In genomic region chr9:114621561-114621960, GRCh38 we compare ENCODE assay signal across 13 cellular contexts. TPM values are rescaled to one million over a fixed set of nuclear protein-coding genes. Genes with fewer than 3 reads are reported as not detected.
DNase-seq lines count a peak whose midpoint lies in the region; ATAC-seq, FAIRE-seq and TF ChIP-seq lines count a peak whose summit lies in the region.
"Had no signal": no experiment of that assay in that cellular context is flagged by ENCODE, and none has a peak within 500 bp of the region (broad histone marks: within the 10 kb centered on the region; RNA-seq: fewer than 3 reads in every experiment).

No MANE protein-coding gene starts in this region.

- ATAC-seq in A549 (peak in 1 of 2 experiments; percentile 26; a peak in 2 of 6 replicates), GM19395 (IDR thresholded peaks at IDR 0.05; ENCODE audit: unreplicated experiment) (no peak)
- ATAC-seq: Panc1 had no signal

- no peak overlapping the region for H3K4me3 ChIP-seq in A549
- no peak overlapping the region for H3K4me3 ChIP-seq in AG04450 (ENCODE audit: low read depth, low read length)
- no peak overlapping the region for H3K4me3 ChIP-seq in mesodermal cell (ENCODE audit: extremely low read depth, insufficient read depth, low read length, poor library complexity, severe bottlenecking)
- H3K4me3 ChIP-seq: BLaER1 treated with 17β-estradiol and CSF1 and Interleukin-3, amounts not matched to agents 10 nM and 100 nM had no signal

- TF ChIP-seq EP300 in A549 (IDR thresholded peaks at IDR 0.05): no peak

- no peaks in the 10 kb centered on the region for H3K27me3 ChIP-seq in AG04450 (ENCODE audit: control insufficient read depth, insufficient read depth, low read length)
- H3K27me3 ChIP-seq: BLaER1 treated with 17β-estradiol and CSF1 and Interleukin-3, amounts not matched to agents 10 nM and 100 nM had no signal

- 0 out of 3 replicates have a peak overlapping the region, but pooled peaks have one; percentile 22 for H3K4me2 ChIP-seq in A549
- H3K4me2 ChIP-seq: BLaER1 treated with 17β-estradiol and CSF1 and Interleukin-3, amounts not matched to agents 10 nM and 100 nM had no signal

- H3K4me1 ChIP-seq in A549 (peaks cover 21% of the 10 kb centered on the region), mesodermal cell (ENCODE audit: control insufficient read depth, insufficient read depth, low read length, poor library complexity, severe bottlenecking) (peaks cover 8% of the 10 kb centered on the region)

- H3K9me3 ChIP-seq in A549 (no peaks in the 10 kb centered on the region), AG04450 (ENCODE audit: control insufficient read depth, insufficient read depth, low read length) (no peaks in the 10 kb centered on the region), mesodermal cell (ENCODE audit: control insufficient read depth, low read length) (no peaks in the 10 kb centered on the region)
- H3K9me3 ChIP-seq: BLaER1 treated with 17β-estradiol and CSF1 and Interleukin-3, amounts not matched to agents 10 nM and 100 nM had no signal

- WGBS in A549 (ENCODE audit: missing lambda C conversion rate): 89% methylated on average over 7 of the region's 7 CpGs
- WGBS in mesodermal cell (ENCODE audit: insufficient coverage in 2 of 2), 2 experiments: 90 to 98% methylated on average over 7 of the region's 7 CpGs

- POLR2A ChIA-PET in A549 (lab: Yijun Ruan, JAX) (interaction anchor here (1.2 kb wide), 1 partner anchor 11 kb away, joined by 3 read pairs; the partner anchor contains the start of gene TMEM268), AG04450 (lab: Yijun Ruan, JAX) (no interaction called here)

- TF ChIP-seq RAD21 in A549 (conservative IDR thresholded peaks at IDR 0.05 in 1 of 2, IDR thresholded peaks at IDR 0.05 in 1 of 2): no peak

- H3K36me3 ChIP-seq in mesodermal cell (ENCODE audit: control insufficient read depth, insufficient read depth, low read length): no peaks in the 10 kb centered on the region

- FAIRE-seq in A549 (lab: Jason Lieb, UNC): no peak
- FAIRE-seq: H1 had no signal

- peak overlapping the region in 1 of 2 experiments; percentile 11; a peak in 1 of 6 replicates for H3K27ac ChIP-seq in A549
- H3K27ac ChIP-seq in AG04450 (ENCODE audit: low read depth, low read length): peak overlapping the region; percentile 11
- peak overlapping the region; percentile 99 for H3K27ac ChIP-seq in VCaP
- peak overlapping the region; percentile 60 for H3K27ac ChIP-seq in mesodermal cell (ENCODE audit: low read depth, low read length, severe bottlenecking)
- H3K27ac ChIP-seq: BLaER1 treated with 17β-estradiol and CSF1 and Interleukin-3, amounts not matched to agents 10 nM and 100 nM had no signal

- no peak for TF ChIP-seq POLR2A in A549 (IDR thresholded peaks at IDR 0.05; ENCODE audit: low read length)

- TF ChIP-seq CTCF in A549 (IDR thresholded peaks at IDR 0.05) (no peak), AG04450 (IDR thresholded peaks at IDR 0.05; ENCODE audit: low read depth, low read length) (no peak), VCaP (conservative IDR thresholded peaks at IDR 0.05) (no peak)

- DNase-seq in A549 (ENCODE audit: low read depth in 1 of 2, low spot score in 1 of 2): no peak
- no peak for DNase-seq in AG04450 (ENCODE audit: low read depth, low spot score)
- DNase-seq in NCI-H1930 (lab: John Stamatoyannopoulos, UW): no peak
- no peak for DNase-seq in amygdala (lab: John Stamatoyannopoulos, UW)
- no peak for DNase-seq in iPS-NIHi11 (ENCODE audit: low spot score)
- DNase-seq: NCI-H510A, SHP77 had no signal

- CTCF ChIA-PET in A549 (lab: Yijun Ruan, JAX): interaction anchor here (3.2 to 5.5 kb wide), 2 partner anchors 32 to 216 kb away, joined by 16 to 27 read pairs; no protein-coding TSS in a partner anchor
- CTCF ChIA-PET in AG04450 (lab: Charles Lee): interaction anchor here (0.6 to 1.8 kb wide), 4 partner anchors 32 to 217 kb away, joined by 3 to 6 read pairs (median 5); no protein-coding TSS in a partner anchor

TF ChIP-seq in A549, 52 proteins besides CTCF, POLR2A, EP300 and RAD21:
- no peak for TF ChIP-seq CEBPB (IDR thresholded peaks at IDR 0.05)
- TF ChIP-seq HES2 (IDR thresholded peaks at IDR 0.05): no peak
- no peak for TF ChIP-seq ATOH8 (CRISPR knock-in tag; IDR thresholded peaks at IDR 0.05; ENCODE audit: low read depth)
- TF ChIP-seq HOXA7 (CRISPR knock-in tag; IDR thresholded peaks at IDR 0.05): no peak
- no peak for TF ChIP-seq EHF (CRISPR knock-in tag; IDR thresholded peaks at IDR 0.05)
- no peak for TF ChIP-seq CHD2 (IDR thresholded peaks at IDR 0.05; ENCODE audit: low read length, partially characterized antibody)
- TF ChIP-seq MAFK (IDR thresholded peaks at IDR 0.05; ENCODE audit: partially characterized antibody): no peak
- no peak for TF ChIP-seq FOSB (CRISPR knock-in tag; IDR thresholded peaks at IDR 0.05)
- TF ChIP-seq HOXB13 (CRISPR knock-in tag; IDR thresholded peaks at IDR 0.05; ENCODE audit: low read depth): no peak

RNA-seq across cellular contexts. Expression of gene TMEM268, which starts 10.5 kb away (rescaled TPM):
- polyA plus RNA-seq in A549 (2011; rRNA removed) (29.9 and 32.1 TPM in 2 replicates), A549 (2017; fragmentation: RNase III; extraction: RNeasy Plus Mini Kit Qiagen cat#74134 plus additional on column Dnase treatment) (8.4 to 9.5 TPM (median 9.0 TPM) in 3 replicates), AG04450 (2011; rRNA removed) (15.1 and 16.1 TPM in 2 replicates)
- 8.3 and 11.4 TPM in 2 replicates for polyA plus RNA-seq in A549 (2012; cell fraction: cytosol; rRNA removed)
- 6.9 and 9.0 TPM in 2 replicates for polyA plus RNA-seq in A549 (2012; cell fraction: nucleus; rRNA removed)
- polyA minus RNA-seq in A549 (2011; rRNA and poly(A)+ RNA removed): 28.3 and 35.3 TPM in 2 replicates
- 13.0 and 13.9 TPM in 2 replicates for polyA minus RNA-seq in AG04450 (2011; rRNA and poly(A)+ RNA removed)
- 4.7 TPM for polyA plus RNA-seq in mesodermal cell (2013, experiment 1 of 2)
- 3.4 TPM for polyA plus RNA-seq in mesodermal cell (2013, experiment 2 of 2)

RNA-seq across cellular contexts. Expression of gene ATP6V1G1, which starts 34.0 kb away (rescaled TPM):
- polyA plus RNA-seq in A549 (2011; rRNA removed): 143 and 168 TPM in 2 replicates
- polyA plus RNA-seq in A549 (2012; cell fraction: cytosol; rRNA removed): 65.5 and 79.0 TPM in 2 replicates
- polyA plus RNA-seq in A549 (2012; cell fraction: nucleus; rRNA removed): 17.6 and 34.1 TPM in 2 replicates
- 96.7 to 115 TPM (median 111 TPM) in 3 replicates for polyA plus RNA-seq in A549 (2017; fragmentation: RNase III; extraction: RNeasy Plus Mini Kit Qiagen cat#74134 plus additional on column Dnase treatment)
- 22.3 and 24.8 TPM in 2 replicates for polyA minus RNA-seq in A549 (2011; rRNA and poly(A)+ RNA removed)
- 118 and 138 TPM in 2 replicates for polyA plus RNA-seq in AG04450 (2011; rRNA removed)
- 27.5 and 33.0 TPM in 2 replicates for polyA minus RNA-seq in AG04450 (2011; rRNA and poly(A)+ RNA removed)
- 189 TPM for polyA plus RNA-seq in mesodermal cell (2013, experiment 1 of 2)
- polyA plus RNA-seq in mesodermal cell (2013, experiment 2 of 2): 182 TPM

RNA-seq across cellular contexts. Expression of gene TEX53, which starts 36.0 kb away (rescaled TPM):
- not detected in 2 replicates for polyA plus RNA-seq in A549 (2011; rRNA removed)
- not detected in 2 replicates for polyA plus RNA-seq in A549 (2012; cell fraction: cytosol; rRNA removed)
- not detected in 2 replicates for polyA plus RNA-seq in A549 (2012; cell fraction: nucleus; rRNA removed)
- polyA plus RNA-seq in A549 (2017; fragmentation: RNase III; extraction: RNeasy Plus Mini Kit Qiagen cat#74134 plus additional on column Dnase treatment): not detected in 3 replicates
- not detected in 2 replicates for polyA minus RNA-seq in A549 (2011; rRNA and poly(A)+ RNA removed)
- polyA plus RNA-seq in AG04450 (2011; rRNA removed): not detected in 2 replicates
- not detected in 2 replicates for polyA minus RNA-seq in AG04450 (2011; rRNA and poly(A)+ RNA removed)
- polyA plus RNA-seq in mesodermal cell (2013, experiment 1 of 2): not detected
- polyA plus RNA-seq in mesodermal cell (2013, experiment 2 of 2): not detected
- polyA plus RNA-seq: H1 had no signal
